8 cellular contexts compared by ENCODE assay signal in genomic region chr7:87933953-87934698, GRCh38.
A peak's percentile ranks its signal among the peaks of the same experiment; 100 is the strongest.
DNase-seq lines count a peak whose midpoint lies in the region; ATAC-seq and TF ChIP-seq lines count a peak whose summit lies in the region.

Gene ADAM22, plus strand, starts transcription at chr7:87934251. Its CDS starts 215 bp downstream, at chr7:87934466.

- TF ChIP-seq CTCF in WI38 (IDR thresholded peaks at IDR 0.05; ENCODE audit: low read depth, low read length) (no peak), cardiac fibroblast (IDR thresholded peaks at IDR 0.05; ENCODE audit: low read depth, low read length) (no peak)

- peak within 1 kb of the TSS; percentile 65 for H3K4me3 ChIP-seq in WI38 (ENCODE audit: low read depth, low read length)
- H3K4me3 ChIP-seq in cardiac fibroblast (replicated peaks in 1 of 2; ENCODE audit: low read depth in 2 of 2, low read length in 2 of 2): peak within 1 kb of the TSS; percentile 64 to 75

- DNase-seq in AG08395 (ENCODE audit: low spot score) (peak; percentile 64), NCI-H2171 treated with DMSO at 0.1 percent for 48 hours (lab: John Stamatoyannopoulos, UW) (peak; percentile 95), cardiac fibroblast (ENCODE audit: low read depth in 2 of 2) (peak; percentile 71 to 87), inferior parietal cortex (ENCODE audit: extremely low spot score) (peak; percentile 92)
- peak; percentile 60 to 73 for DNase-seq in stimulated activated CD4-positive, alpha-beta T cell treated with anti-CD3 and anti-CD28 coated beads, Interleukin-12 subunit alpha, Interleukin-12 subunit beta, amount 100 ng/mL, for 24 hours (ENCODE audit: low read depth in 2 of 2)

- peak; percentile 94 for ATAC-seq in GM18873 (IDR thresholded peaks at IDR 0.05; ENCODE audit: low FRiP score, unreplicated experiment)
- ATAC-seq in HG03135 (IDR thresholded peaks at IDR 0.05; ENCODE audit: unreplicated experiment): peak; percentile 98

Comparison
In these comparisons a context has a peak if more than half of its experiments do, and no peak if none do; other contexts are left out.
1. Peak in every context shown above with its lines: DNase-seq, ATAC-seq and H3K4me3 ChIP-seq.